Comparison of ENCODE assay signal across 20 cellular contexts in genomic region chr12:68229956-68230355, GRCh38. TPM values are rescaled to one million over a fixed set of nuclear protein-coding genes. Genes with fewer than 3 reads are reported as not detected.
DNase-seq lines count a peak whose midpoint lies in the region; FAIRE-seq and TF ChIP-seq lines count a peak whose summit lies in the region.
"Had no signal": no experiment of that assay in that cellular context is flagged by ENCODE, and none has a peak within 500 bp of the region (broad histone marks: within the 10 kb centered on the region; RNA-seq: fewer than 3 reads in every experiment).

No MANE protein-coding gene starts in this region.

- H2AFZ ChIP-seq in mammary epithelial cell (ENCODE audit: low read depth, low read length) (peak overlapping the region; percentile 55), keratinocyte (ENCODE audit: control insufficient read depth, low read length) (peak overlapping the region; percentile 57)
- H2AFZ ChIP-seq: GM23338 had no signal

- H3K4me3 ChIP-seq in mammary epithelial cell (replicated peaks in 1 of 3; ENCODE audit: insufficient read depth in 1 of 3, low read depth in 2 of 3, low read length in 3 of 3) (no peak overlapping the region), breast epithelium (no peak overlapping the region), epithelial cell of esophagus (ENCODE audit: low read length) (no peak overlapping the region), keratinocyte (ENCODE audit: control insufficient read depth in 2 of 3, extremely low read depth in 1 of 3, insufficient read depth in 2 of 3, low read depth in 1 of 3, low read length in 3 of 3) (no peak overlapping the region)
- H3K4me3 ChIP-seq: GM12878, GM23338 had no signal

- dilution Hi-C loops in mammary epithelial cell (cut with HindIII; ENCODE audit: low sequenced_read_pairs): loop anchor here (5.0 kb wide), 1 partner anchor 97 kb away; no protein-coding TSS in a partner anchor
- dilution Hi-C loops in keratinocyte (cut with MboI; ENCODE audit: extremely low pct_ligation_motif_present, low sequenced_read_pairs): no loop called here

- TF ChIP-seq CTCF in mammary epithelial cell (conservative IDR thresholded peaks at IDR 0.05 in 1 of 2, IDR thresholded peaks at IDR 0.05 in 1 of 2; ENCODE audit: extremely low read depth in 1 of 2, insufficient read depth in 1 of 2, low read depth in 1 of 2, low read length in 2 of 2): no peak
- no peak for TF ChIP-seq CTCF in breast epithelium (IDR thresholded peaks at IDR 0.05)
- no peak for TF ChIP-seq CTCF in epithelial cell of esophagus (IDR thresholded peaks at IDR 0.05; ENCODE audit: insufficient read depth, low read depth, low read length, missing control alignments)
- no peak for TF ChIP-seq CTCF in keratinocyte (optimal IDR thresholded peaks at IDR 0.05 in 1 of 3, IDR thresholded peaks at IDR 0.05 in 1 of 3, conservative IDR thresholded peaks at IDR 0.05 in 1 of 3; ENCODE audit: extremely low read depth in 1 of 3, insufficient read depth in 2 of 3, low read length in 3 of 3)

- no TSS peak for BruUV-seq in mammary epithelial cell (replicated peaks; lab: Mats Ljungman, UMichigan)

- no peak for TF ChIP-seq POLR2A in breast epithelium (IDR thresholded peaks at IDR 0.05)

- no peaks in the 10 kb centered on the region for H3K9me3 ChIP-seq in mammary epithelial cell (replicated peaks; ENCODE audit: insufficient read depth, low read length)
- no peaks in the 10 kb centered on the region for H3K9me3 ChIP-seq in breast epithelium
- no peaks in the 10 kb centered on the region for H3K9me3 ChIP-seq in keratinocyte (ENCODE audit: control insufficient read depth, low read depth, low read length)

- DNase-seq in mammary epithelial cell: peak; percentile 21
- no peak for DNase-seq in breast epithelium (ENCODE audit: low spot score in 2 of 2)
- DNase-seq in epithelial cell of esophagus (ENCODE audit: low read depth): peak; percentile 68
- peak; percentile 19 for DNase-seq in keratinocyte (ENCODE audit: low read depth, low spot score)
- DNase-seq in GM03348 (ENCODE audit: low spot score): no peak
- DNase-seq in DMS79 treated with DMSO at 0.1 percent for 48 hours (lab: John Stamatoyannopoulos, UW): no peak
- DNase-seq: C1 segment of cervical spinal cord; Calu3; CD4-positive, alpha-beta memory T cell; COR-L47; DMS53; DND-41; H9 had no signal

- H3K27ac ChIP-seq in mammary epithelial cell (ENCODE audit: insufficient read depth, low read depth, low read length) (no peak overlapping the region), breast epithelium (no peak overlapping the region), keratinocyte (ENCODE audit: control insufficient read depth, insufficient read depth, low read length) (no peak overlapping the region)

- H3K27me3 ChIP-seq in mammary epithelial cell (ENCODE audit: insufficient read depth, low read length): no peaks in the 10 kb centered on the region
- H3K27me3 ChIP-seq in breast epithelium: no peaks in the 10 kb centered on the region
- H3K27me3 ChIP-seq in keratinocyte (ENCODE audit: control insufficient read depth, extremely low read depth, insufficient read depth, low read length): no peaks in the 10 kb centered on the region

- peak; percentile 70 for FAIRE-seq in keratinocyte (lab: Jason Lieb, UNC)
- FAIRE-seq: G401.6, GM12878 had no signal

- 57% methylated on average over 2 of the region's 2 CpGs for WGBS in mammary epithelial cell (ENCODE audit: low coverage, missing lambda C conversion rate)

- H3K9me1 ChIP-seq in keratinocyte (ENCODE audit: control insufficient read depth, extremely low read depth, insufficient read depth, low read length): no peaks in the 10 kb centered on the region

- intact Hi-C loops in mammary epithelial cell (cut with micrococcal nuclease): no loop called here
- intact Hi-C loops in breast epithelium (cut with DNase I; ENCODE audit: low total_unique reads): no loop called here

- no peak overlapping the region for H3K9ac ChIP-seq in mammary epithelial cell (ENCODE audit: insufficient read depth, low read length)
- H3K9ac ChIP-seq in keratinocyte (ENCODE audit: control insufficient read depth, extremely low read depth, insufficient read depth, low read length): no peak overlapping the region

- H3K36me3 ChIP-seq in mammary epithelial cell (ENCODE audit: insufficient read depth, low read length) (no peaks in the 10 kb centered on the region), breast epithelium (no peaks in the 10 kb centered on the region), keratinocyte (ENCODE audit: control insufficient read depth in 2 of 2, extremely low read depth in 1 of 2, insufficient read depth in 2 of 2, low read length in 2 of 2) (no peaks in the 10 kb centered on the region)

- no peak overlapping the region for H3K4me2 ChIP-seq in mammary epithelial cell (ENCODE audit: insufficient read depth, low read depth, low read length)
- H3K4me2 ChIP-seq in keratinocyte (ENCODE audit: control insufficient read depth, extremely low read depth, insufficient read depth, low read depth, low read length): no peak overlapping the region
- H3K4me2 ChIP-seq: GM23338 had no signal

- H4K20me1 ChIP-seq in mammary epithelial cell (ENCODE audit: insufficient read depth, low read length) (no peaks in the 10 kb centered on the region), keratinocyte (ENCODE audit: control insufficient read depth, extremely low read depth, insufficient read depth, low read length) (no peaks in the 10 kb centered on the region)

- CTCF ChIA-PET in mammary epithelial cell (lab: Charles Lee; ENCODE audit: low non-redundant PET): no interaction called here

- in situ Hi-C loops in mammary epithelial cell (cut with MboI; ENCODE audit: low sequenced_read_pairs in 2 of 2): loop anchor here in 1 of 2 donors (5.0 kb wide), 1 partner anchor 82 kb away; no protein-coding TSS in a partner anchor

- H3K4me1 ChIP-seq in mammary epithelial cell (ENCODE audit: insufficient read depth, low read length) (peaks cover under 1% of the 10 kb centered on the region), breast epithelium (no peaks in the 10 kb centered on the region), keratinocyte (ENCODE audit: control insufficient read depth, extremely low read depth, insufficient read depth, low read length) (peaks cover 7% of the 10 kb centered on the region)

- no peaks in the 10 kb centered on the region for H3K79me2 ChIP-seq in mammary epithelial cell (ENCODE audit: insufficient read depth, low read length)
- H3K79me2 ChIP-seq in keratinocyte (ENCODE audit: control insufficient read depth, insufficient read depth, low read length): no peaks in the 10 kb centered on the region

RNA-seq across cellular contexts. Expression of gene IL26, which starts 4.3 kb away (rescaled TPM):
- not detected for total RNA-seq in mammary epithelial cell
- polyA plus RNA-seq in mammary epithelial cell: not detected
- polyA minus RNA-seq in mammary epithelial cell: not detected
- total RNA-seq in breast epithelium: not detected
- not detected in 3 replicates for polyA plus RNA-seq in keratinocyte
- polyA plus RNA-seq in keratinocyte (2011; ENCODE audit: low read depth): not detected
- polyA plus RNA-seq in keratinocyte (2011; cell fraction: cytosol; rRNA removed): not detected in 2 replicates
- polyA plus RNA-seq in keratinocyte (2011; cell fraction: nucleus; rRNA removed): not detected in 2 replicates
- not detected in 2 replicates for polyA plus RNA-seq in keratinocyte (2012; ENCODE audit: low replicate concordance)
- polyA minus RNA-seq in keratinocyte: not detected in 3 replicates
- not detected for polyA minus RNA-seq in keratinocyte (2011; cell fraction: cytosol; rRNA and poly(A)+ RNA removed)
- not detected in 2 replicates for polyA minus RNA-seq in keratinocyte (2011; cell fraction: nucleus; rRNA and poly(A)+ RNA removed)
- total RNA-seq: A172; A673; Calu3; CD4-positive, alpha-beta memory T cell; GM12878; GM23338; H4; H9 had no signal
- polyA plus RNA-seq: BJ, GM12878, GM23338 had no signal

RNA-seq across cellular contexts. Expression of gene IL22, which starts 23.4 kb away (rescaled TPM):
- total RNA-seq in mammary epithelial cell: not detected
- not detected for polyA plus RNA-seq in mammary epithelial cell
- not detected for polyA minus RNA-seq in mammary epithelial cell
- total RNA-seq in breast epithelium: not detected
- polyA plus RNA-seq in keratinocyte: not detected in 3 replicates
- not detected for polyA plus RNA-seq in keratinocyte (2011; ENCODE audit: low read depth)
- polyA plus RNA-seq in keratinocyte (2011; cell fraction: cytosol; rRNA removed): not detected in 2 replicates
- polyA plus RNA-seq in keratinocyte (2011; cell fraction: nucleus; rRNA removed): not detected in 2 replicates
- polyA plus RNA-seq in keratinocyte (2012; ENCODE audit: low replicate concordance): not detected in 2 replicates
- polyA minus RNA-seq in keratinocyte: not detected in 3 replicates
- polyA minus RNA-seq in keratinocyte (2011; cell fraction: cytosol; rRNA and poly(A)+ RNA removed): not detected
- not detected in 2 replicates for polyA minus RNA-seq in keratinocyte (2011; cell fraction: nucleus; rRNA and poly(A)+ RNA removed)
- total RNA-seq: A172; A673; Calu3; CD4-positive, alpha-beta memory T cell; GM12878; GM23338; H4; H9 had no signal
- polyA plus RNA-seq: BJ, GM12878, GM23338 had no signal

Comparison
In these comparisons a context has a peak if more than half of its experiments do, and no peak if none do; other contexts are left out.
1. DNase-seq: peak in mammary epithelial cell (single experiment), epithelial cell of esophagus (single experiment) and keratinocyte (single experiment); none in breast epithelium (0 of 2), GM03348 (single experiment) and DMS79 treated with DMSO at 0.1 percent for 48 hours (single experiment).